12 cellular contexts compared by ENCODE assay signal in genomic region chr1:86504130-86504479, GRCh38. TPM values are rescaled to one million over a fixed set of nuclear protein-coding genes. Genes with fewer than 3 reads are reported as not detected.
DNase-seq lines count a peak whose midpoint lies in the region; ATAC-seq and TF ChIP-seq lines count a peak whose summit lies in the region.
"Had no signal": no experiment of that assay in that cellular context is flagged by ENCODE, and none has a peak within 500 bp of the region (broad histone marks: within the 10 kb centered on the region; RNA-seq: fewer than 3 reads in every experiment).

No MANE protein-coding gene starts in this region.

- H2AFZ ChIP-seq in trophoblast cell (ENCODE audit: insufficient read depth, low read length, poor library complexity), result peak overlapping the region; percentile 56

- no peaks in the 10 kb centered on the region for H3K36me3 Mint-ChIP-seq in CD8-positive, alpha-beta T cell
- H3K36me3 Mint-ChIP-seq in effector memory CD8-positive, alpha-beta T cell (ENCODE audit: insufficient read depth), result peaks cover 10% of the 10 kb centered on the region

- no peak overlapping the region for H3K27ac Mint-ChIP-seq in CD8-positive, alpha-beta T cell
- H3K27ac Mint-ChIP-seq in effector memory CD8-positive, alpha-beta T cell, result no peak overlapping the region

- no peaks in the 10 kb centered on the region for H3K9me3 ChIP-seq in CD8-positive, alpha-beta T cell (ENCODE audit: low read length)
- H3K9me3 ChIP-seq in WERI-Rb-1 (ENCODE audit: severe bottlenecking) (no peaks in the 10 kb centered on the region), cardiac muscle cell (ENCODE audit: low read depth) (no peaks in the 10 kb centered on the region), trophoblast cell (ENCODE audit: insufficient read depth, low read depth, low read length) (no peaks in the 10 kb centered on the region)
- H3K9me3 ChIP-seq: BLaER1, SJSA1 had no signal

- H2BK12ac ChIP-seq in trophoblast cell (ENCODE audit: low read length), result peak overlapping the region; percentile 51

- WGBS in trophoblast cell (ENCODE audit: extremely low coverage, insufficient coverage, insufficient read length), result no CpG with 5 or more reads among the region's 9 CpGs

- H3K27me3 Mint-ChIP-seq in CD8-positive, alpha-beta T cell (ENCODE audit: low read depth), result peaks cover 15% of the 10 kb centered on the region
- peaks cover 7 to 43% of the 10 kb centered on the region in 2 donors for H3K27me3 Mint-ChIP-seq in effector memory CD8-positive, alpha-beta T cell

- H3K79me2 ChIP-seq in trophoblast cell (ENCODE audit: control insufficient read depth, insufficient read depth, low read length, poor library complexity), result peaks cover 2% of the 10 kb centered on the region

- H2BK5ac ChIP-seq in trophoblast cell (ENCODE audit: low read depth, low read length, poor library complexity), result no peak overlapping the region

- POLR2A ChIA-PET in CD8-positive, alpha-beta T cell (lab: Charles Lee), result interaction anchor here (0.7 kb wide), 1 partner anchor 529 kb away, joined by 3 read pairs; no protein-coding TSS in a partner anchor

- no peak for ATAC-seq in CD8-positive, alpha-beta T cell
- ATAC-seq in effector memory CD8-positive, alpha-beta T cell (replicated peaks), result no peak

- CTCF ChIA-PET in CD8-positive, alpha-beta T cell (lab: Charles Lee), result interaction anchor here (1.6 to 7.7 kb wide), 4 partner anchors 16 to 126 kb away, joined by 3 to 85 read pairs (median 6); no protein-coding TSS in a partner anchor

- peaks cover 7% of the 10 kb centered on the region for H3K4me1 ChIP-seq in CD8-positive, alpha-beta T cell (ENCODE audit: insufficient read depth, low read length)
- H3K4me1 ChIP-seq in cardiac muscle cell (ENCODE audit: low read depth), result peaks cover 18% of the 10 kb centered on the region
- H3K4me1 ChIP-seq in trophoblast cell (ENCODE audit: control insufficient read depth in 1 of 2, insufficient read depth in 2 of 2, low read length in 2 of 2), result peaks cover 13% of the 10 kb centered on the region in 2 experiments
- H3K4me1 ChIP-seq: BLaER1, SJSA1 had no signal

- H2AK5ac ChIP-seq in trophoblast cell (ENCODE audit: low read length), result no peak overlapping the region

- H3K14ac ChIP-seq in trophoblast cell (ENCODE audit: low read length), result no peak overlapping the region

- peak overlapping the region; percentile 77 for H3K4me2 ChIP-seq in trophoblast cell (ENCODE audit: low read length)
- H3K4me2 ChIP-seq: BLaER1 had no signal

- H3K4ac ChIP-seq in trophoblast cell (ENCODE audit: low read depth, low read length), result no peak overlapping the region

- peak overlapping the region; percentile 34 for H4K91ac ChIP-seq in trophoblast cell (ENCODE audit: low read depth, low read length)

- H3K18ac ChIP-seq in trophoblast cell (ENCODE audit: low read length), result no peak overlapping the region

- intact Hi-C loops in CD8-positive, alpha-beta T cell (cut with DNase I, micrococcal nuclease), result loop anchor here (5.0 to 10.0 kb wide), 6 partner anchors 107 to 821 kb away; partner anchors contain the start of genes ODF2L (in 2 of the 2), HS2ST1 (in 1 of the 2), LMO4 (in 1 of the 2) and SELENOF (in 1 of the 2)

- no peaks in the 10 kb centered on the region for H3K9me3 Mint-ChIP-seq in CD8-positive, alpha-beta T cell
- no peaks in the 10 kb centered on the region for H3K9me3 Mint-ChIP-seq in effector memory CD8-positive, alpha-beta T cell

- H3K27ac ChIP-seq in CD8-positive, alpha-beta T cell (ENCODE audit: low read depth, low read length), result no peak overlapping the region
- H3K27ac ChIP-seq in WERI-Rb-1 (no peak overlapping the region), cardiac muscle cell (peak overlapping the region; percentile 67), trophoblast cell (ENCODE audit: low read depth, low read length) (peak overlapping the region; percentile 95)
- H3K27ac ChIP-seq: BLaER1, SJSA1 had no signal

- H3K4me3 Mint-ChIP-seq in CD8-positive, alpha-beta T cell, result peak overlapping the region; percentile 71
- H3K4me3 Mint-ChIP-seq in effector memory CD8-positive, alpha-beta T cell, result no peak overlapping the region

- no peaks in the 10 kb centered on the region for H3K36me3 ChIP-seq in CD8-positive, alpha-beta T cell (ENCODE audit: insufficient read depth, low read length)
- H3K36me3 ChIP-seq in WERI-Rb-1 (no peaks in the 10 kb centered on the region), cardiac muscle cell (no peaks in the 10 kb centered on the region), trophoblast cell (ENCODE audit: control insufficient read depth in 1 of 2, insufficient read depth in 2 of 2, low read length in 2 of 2) (no peaks in the 10 kb centered on the region)
- H3K36me3 ChIP-seq: BLaER1, SJSA1 had no signal

- peaks cover 8% of the 10 kb centered on the region for H3K4me1 Mint-ChIP-seq in CD8-positive, alpha-beta T cell (ENCODE audit: low read depth)
- H3K4me1 Mint-ChIP-seq in effector memory CD8-positive, alpha-beta T cell (ENCODE audit: low read depth in 2 of 2), result peaks cover 4 to 7% of the 10 kb centered on the region in 2 donors

- peaks cover 18% of the 10 kb centered on the region for H3K79me1 ChIP-seq in trophoblast cell (ENCODE audit: low read length)

- no peak for DNase-seq in CD8-positive, alpha-beta T cell
- DNase-seq in WERI-Rb-1, result no peak
- DNase-seq in cardiac muscle cell (ENCODE audit: low read depth in 1 of 2, low spot score in 1 of 2), result peak in 1 of 2 donors; percentile 63
- peak; percentile 11 to 45 for DNase-seq in trophoblast cell
- DNase-seq in effector memory CD8-positive, alpha-beta T cell, result no peak
- DNase-seq in globus pallidus (ENCODE audit: low spot score), result no peak
- DNase-seq in AG08395 (ENCODE audit: low spot score), result no peak
- no peak for DNase-seq in stimulated activated CD4-positive, alpha-beta T cell treated with anti-CD3 and anti-CD28 coated beads, Interleukin-15, amount 100 ng/mL, for 24 hours

- H3K4me3 ChIP-seq in CD8-positive, alpha-beta T cell (ENCODE audit: low read depth, low read length), result peak overlapping the region; percentile 24
- peak overlapping the region; percentile 65 for H3K4me3 ChIP-seq in WERI-Rb-1 (ENCODE audit: low read depth, low read length)
- H3K4me3 ChIP-seq in cardiac muscle cell, result no peak overlapping the region
- no peak overlapping the region for H3K4me3 ChIP-seq in trophoblast cell (ENCODE audit: low read depth, low read length)
- H3K4me3 ChIP-seq: BLaER1, SJSA1 had no signal

- H4K8ac ChIP-seq in trophoblast cell (ENCODE audit: low read depth, low read length), result peak overlapping the region; percentile 32

- H3K23ac ChIP-seq in trophoblast cell (ENCODE audit: low read length), result no peak overlapping the region

- no peak overlapping the region for H2BK120ac ChIP-seq in trophoblast cell (ENCODE audit: insufficient read depth, low read length, poor library complexity)

- no peaks in the 10 kb centered on the region for H3K27me3 ChIP-seq in CD8-positive, alpha-beta T cell (ENCODE audit: insufficient read depth, low read length)
- H3K27me3 ChIP-seq in WERI-Rb-1 (ENCODE audit: insufficient read depth, low read depth, severe bottlenecking) (no peaks in the 10 kb centered on the region), cardiac muscle cell (no peaks in the 10 kb centered on the region), trophoblast cell (ENCODE audit: insufficient read depth, low read length) (no peaks in the 10 kb centered on the region)
- H3K27me3 ChIP-seq: BLaER1 had no signal

- no peak overlapping the region for H4K12ac ChIP-seq in trophoblast cell (ENCODE audit: low read depth, low read length)

- TF ChIP-seq CTCF in CD8-positive, alpha-beta T cell (IDR thresholded peaks at IDR 0.05), result no peak
- TF ChIP-seq CTCF in WERI-Rb-1 (IDR thresholded peaks at IDR 0.05; ENCODE audit: low read depth, low read length) (no peak), cardiac muscle cell (IDR thresholded peaks at IDR 0.05; ENCODE audit: low read depth, low read length) (no peak)

- no peak overlapping the region for H3K9ac ChIP-seq in trophoblast cell (ENCODE audit: low read length)
- H3K9ac ChIP-seq: BLaER1 had no signal

RNA-seq across cellular contexts. Expression of gene CLCA1, which starts 35.4 kb away (rescaled TPM):
- not detected for total RNA-seq in CD8-positive, alpha-beta T cell
- not detected in 2 replicates for total RNA-seq in cardiac muscle cell
- polyA plus RNA-seq in cardiac muscle cell, result not detected in 2 replicates
- not detected in 2 replicates for polyA plus RNA-seq in trophoblast cell (2013)
- total RNA-seq: frontal cortex, myocyte, SJSA1 had no signal

RNA-seq across cellular contexts. Expression of gene CLCA4, which starts 42.8 kb away (rescaled TPM):
- total RNA-seq in CD8-positive, alpha-beta T cell, result not detected
- not detected in 2 replicates for total RNA-seq in cardiac muscle cell
- not detected in 2 replicates for polyA plus RNA-seq in cardiac muscle cell
- not detected in 2 replicates for polyA plus RNA-seq in trophoblast cell (2013)
- total RNA-seq: frontal cortex, myocyte, SJSA1 had no signal

Comparison
In these comparisons a context has a peak if more than half of its experiments do, and no peak if none do; other contexts are left out.
1. DNase-seq: peak in trophoblast cell (2 of 2); none in CD8-positive, alpha-beta T cell (0 of 7), WERI-Rb-1 (single experiment), effector memory CD8-positive, alpha-beta T cell (0 of 3), globus pallidus (single experiment), AG08395 (single experiment) and stimulated activated CD4-positive, alpha-beta T cell treated with anti-CD3 and anti-CD28 coated beads, Interleukin-15, amount 100 ng/mL, for 24 hours (single experiment).
2. H3K27ac ChIP-seq: peak in cardiac muscle cell (single experiment) and trophoblast cell (single experiment); none in CD8-positive, alpha-beta T cell (single experiment) and WERI-Rb-1 (single experiment).
3. H3K4me3 ChIP-seq: peak in CD8-positive, alpha-beta T cell (single experiment) and WERI-Rb-1 (single experiment); none in cardiac muscle cell (single experiment) and trophoblast cell (single experiment).